ENCODE assay signal across 8 cellular contexts in genomic region chr11:86301742-86302091, GRCh38. TPM values are rescaled to one million over a fixed set of nuclear protein-coding genes. Genes with fewer than 3 reads are reported as not detected.
DNase-seq lines count a peak whose midpoint lies in the region; ATAC-seq, FAIRE-seq and TF ChIP-seq lines count a peak whose summit lies in the region.

No MANE protein-coding gene starts in this region.

- peak; percentile 6 for ATAC-seq in HG02981 (IDR thresholded peaks at IDR 0.05; ENCODE audit: unreplicated experiment)
- no peak for ATAC-seq in K562
- ATAC-seq in GM21381 (IDR thresholded peaks at IDR 0.05; ENCODE audit: unreplicated experiment): no peak

- H2AFZ ChIP-seq in K562 (ENCODE audit: low read depth, low read length): peak overlapping the region; percentile 98

- no peaks in the 10 kb centered on the region for H3K27me3 Mint-ChIP-seq in neural crest cell (ENCODE audit: low read depth)

- no peaks in the 10 kb centered on the region for H4K20me1 ChIP-seq in DOHH2 (ENCODE audit: control insufficient read depth, insufficient read depth, low read depth, low read length)
- H4K20me1 ChIP-seq in K562 (replicated peaks; ENCODE audit: control insufficient read depth, insufficient read depth, low read length): no peaks in the 10 kb centered on the region

- in situ Hi-C loops in K562 (cut with MboI): no loop called here

- WGBS in K562 (ENCODE audit: insufficient coverage, low coverage, missing lambda C conversion rate): 0% methylated on average over 6 of the region's 6 CpGs

- H3K79me2 ChIP-seq in DOHH2 (ENCODE audit: control insufficient read depth, low read length) (peaks cover 43% of the 10 kb centered on the region), K562 (ENCODE audit: control insufficient read depth, insufficient read depth, low read length) (peaks cover 28% of the 10 kb centered on the region)

- FAIRE-seq in K562 (lab: Jason Lieb, UNC): no peak

- POLR2A ChIA-PET in K562 (lab: Yijun Ruan, JAX): interaction anchor here (0.5 to 1.2 kb wide), 2 partner anchors 9 to 1284 kb away, joined by 4 to 5 read pairs; no protein-coding TSS in a partner anchor

- H3K36me3 ChIP-seq in DOHH2 (ENCODE audit: control insufficient read depth, low read length): peaks cover 20% of the 10 kb centered on the region
- H3K36me3 ChIP-seq in K562 (ENCODE audit: control insufficient read depth, insufficient read depth, low read length): peaks cover 10% of the 10 kb centered on the region; the same call in 1 of the 3 replicates

- H3K4me2 ChIP-seq in DOHH2 (ENCODE audit: low read length): peak overlapping the region; percentile 73
- peak overlapping the region; percentile 90 for H3K4me2 ChIP-seq in K562 (ENCODE audit: insufficient read depth, low read length)

- peak overlapping the region; percentile 99 for H3K4me3 Mint-ChIP-seq in neural crest cell

- peak overlapping the region; percentile 98 for H3K27ac Mint-ChIP-seq in neural crest cell (ENCODE audit: unreplicated experiment)

- H3F3A ChIP-seq in DOHH2 (ENCODE audit: control insufficient read depth, insufficient read depth): no peaks in the 10 kb centered on the region

- no peaks in the 10 kb centered on the region for H3K9me3 Mint-ChIP-seq in neural crest cell

- H3K27me3 ChIP-seq in DOHH2 (ENCODE audit: control insufficient read depth, low read length) (no peaks in the 10 kb centered on the region), K562 (ENCODE audit: control insufficient read depth in 2 of 2, insufficient read depth in 2 of 2, low read length in 2 of 2) (no peaks in the 10 kb centered on the region)

- H3K9ac ChIP-seq in K562 (ENCODE audit: insufficient read depth in 1 of 2, low read depth in 2 of 2, low read length in 2 of 2): peak overlapping the region in 1 of 2 experiments; percentile 85; a peak in 3 of 4 replicates

- peaks cover 32% of the 10 kb centered on the region for H3K4me1 Mint-ChIP-seq in neural crest cell

- H3K36me3 Mint-ChIP-seq in neural crest cell (ENCODE audit: low read depth): peaks cover 12% of the 10 kb centered on the region

- no peak for TF ChIP-seq RAD21 in K562 (CRISPR knock-in tag; conservative IDR thresholded peaks at IDR 0.05 in 1 of 2, IDR thresholded peaks at IDR 0.05 in 1 of 2)

- H3K9me1 ChIP-seq in K562 (ENCODE audit: control insufficient read depth, insufficient read depth, low read length): no peaks in the 10 kb centered on the region

- no peak for TF ChIP-seq CTCF in DOHH2 (IDR thresholded peaks at IDR 0.05; ENCODE audit: low read depth, low read length, poor library complexity, severe bottlenecking)
- TF ChIP-seq CTCF in K562 (IDR thresholded peaks at IDR 0.05 in 2 of 3, conservative IDR thresholded peaks at IDR 0.05 in 1 of 3; ENCODE audit: insufficient read depth in 2 of 3, low read depth in 1 of 3, low read length in 3 of 3): no peak
- no peak for TF ChIP-seq CTCF in neural crest cell (conservative IDR thresholded peaks at IDR 0.05)

- TF ChIP-seq POLR2A in K562 (conservative IDR thresholded peaks at IDR 0.05): no peak

- TF ChIP-seq EP300 in K562 (IDR thresholded peaks at IDR 0.05; ENCODE audit: low read length): no peak

- intact Hi-C loops in K562 (cut with micrococcal nuclease): no loop called here

- no peak for DNase-seq in K562 (ENCODE audit: extremely low read depth in 1 of 4, low spot score in 3 of 4)
- no peak for DNase-seq in neural crest cell (ENCODE audit: low read depth, low spot score)
- DNase-seq in NCI-H1105 treated with DMSO at 0.1 percent for 48 hours (lab: John Stamatoyannopoulos, UW): no peak
- DNase-seq in NCI-H1436 (lab: John Stamatoyannopoulos, UW): no peak
- no peak for DNase-seq in MV-4-11 (lab: John Stamatoyannopoulos, UW)

- CTCF ChIA-PET in K562 (lab: Yijun Ruan, JAX; ENCODE audit: low intra/inter-chr PET ratio): no interaction called here

- no peaks in the 10 kb centered on the region for H3K9me2 ChIP-seq in DOHH2 (replicated peaks; ENCODE audit: control insufficient read depth, low read length)

- peaks cover 20% of the 10 kb centered on the region for H3K4me1 ChIP-seq in DOHH2 (ENCODE audit: control insufficient read depth, low read length)
- H3K4me1 ChIP-seq in K562 (replicated peaks in 1 of 2; ENCODE audit: control insufficient read depth in 2 of 2, insufficient read depth in 2 of 2, low read length in 2 of 2): no peaks in the 10 kb centered on the region; a peak in 1 of 5 replicates

- H3K9me3 ChIP-seq in DOHH2 (ENCODE audit: control insufficient read depth, insufficient read depth, low read length) (no peaks in the 10 kb centered on the region), K562 (replicated peaks; ENCODE audit: control insufficient read depth, insufficient read depth, low read depth, low read length) (no peaks in the 10 kb centered on the region)

- H3K27ac ChIP-seq in DOHH2 (ENCODE audit: low read depth, low read length): no peak overlapping the region
- H3K27ac ChIP-seq in K562 (ENCODE audit: extremely low read depth, low read depth, low read length): no peak overlapping the region

- BruUV-seq in K562 (replicated peaks; lab: Mats Ljungman, UMichigan): no TSS peak

- H3K4me3 ChIP-seq in DOHH2 (ENCODE audit: low read length) (peak overlapping the region; percentile 93), K562 (peak overlapping the region; percentile 79)

TF ChIP-seq in K562, 482 proteins besides CTCF, POLR2A, EP300 and RAD21 (continues in another document):
- no peak for TF ChIP-seq SAFB (IDR thresholded peaks at IDR 0.05; ENCODE audit: borderline replicate concordance, low read depth, low read length)
- no peak for TF ChIP-seq HINFP (tag; conservative IDR thresholded peaks at IDR 0.05; ENCODE audit: low read depth)
- no peak for TF ChIP-seq NR2F6 (CRISPR knock-in tag; IDR thresholded peaks at IDR 0.05)
- no peak for TF ChIP-seq NR2C2 (CRISPR knock-in tag; IDR thresholded peaks at IDR 0.05)
- TF ChIP-seq NR2C2 (tag; IDR thresholded peaks at IDR 0.05): peak; percentile 96; the same call in 1 of the 2 replicates
- TF ChIP-seq BRF2 (IDR thresholded peaks at IDR 0.05; ENCODE audit: borderline replicate concordance, insufficient read depth, insufficient read length): no peak

RNA-seq across cellular contexts. Expression of gene HIKESHI, which starts 0.3 kb away (rescaled TPM):
- total RNA-seq in K562 (2011; cell fraction: chromatin; rRNA removed; ENCODE audit: low replicate concordance): 35.6 and 59.4 TPM in 2 replicates
- total RNA-seq in K562 (2011; cell fraction: nucleolus; rRNA removed): 24.7 and 28.0 TPM in 2 replicates
- 38.5 and 43.4 TPM in 2 replicates for total RNA-seq in K562 (2011; cell fraction: nucleoplasm; rRNA removed)
- total RNA-seq in K562 (2014; rRNA removed) (33.2 and 41.6 TPM in 2 replicates), K562 (2014; rRNA removed; fragmentation: Illumina TruSeq; extraction: Trizol) (56.9 and 62.7 TPM in 2 replicates), K562 (2015; rRNA removed; fragmentation: Illumina TruSeq; extraction: Trizol) (50.6 and 58.5 TPM in 2 replicates), K562 (2021) (44.5 and 50.3 TPM in 2 replicates), neural crest cell (52.6 and 56.7 TPM in 2 replicates)
- polyA plus RNA-seq in K562 (2011; rRNA removed) (151 and 179 TPM in 2 replicates), K562 (2014; fragmentation: Illumina TruSeq; extraction: Trizol) (54.2 and 55.5 TPM in 2 replicates), K562 (2014; fragmentation: Nextera tagmentation; extraction: Ambion mirVana) (100 to 1,000 TPM; 183 to 196 TPM), K562 (2014; rRNA removed) (55.0 and 66.1 TPM in 2 replicates)
- polyA plus RNA-seq in K562 (2011; cell fraction: cytosol; rRNA removed): 66.9 and 70.7 TPM in 2 replicates
- 126 and 221 TPM in 2 replicates for polyA plus RNA-seq in K562 (2011; cell fraction: nucleus; rRNA removed)
- 55.3 and 62.5 TPM in 2 replicates for polyA plus RNA-seq in K562 (2012)
- 58.4 and 60.5 TPM in 2 replicates for polyA minus RNA-seq in K562 (2011; rRNA and poly(A)+ RNA removed)
- polyA minus RNA-seq in K562 (2011; cell fraction: cytosol; rRNA and poly(A)+ RNA removed): 18.7 and 21.0 TPM in 2 replicates
- polyA minus RNA-seq in K562 (2011; cell fraction: nucleus; rRNA and poly(A)+ RNA removed): 15.2 and 25.2 TPM in 2 replicates

RNA-seq across cellular contexts. Expression of gene EED, which starts 57.2 kb away (rescaled TPM):
- 50.8 and 171 TPM in 2 replicates for total RNA-seq in K562 (2011; cell fraction: chromatin; rRNA removed; ENCODE audit: low replicate concordance)
- 21.7 and 26.6 TPM in 2 replicates for total RNA-seq in K562 (2011; cell fraction: nucleolus; rRNA removed)
- 72.6 and 106 TPM in 2 replicates for total RNA-seq in K562 (2011; cell fraction: nucleoplasm; rRNA removed)
- 33.0 and 34.4 TPM in 2 replicates for total RNA-seq in K562 (2014; rRNA removed)
- 57.1 and 62.6 TPM in 2 replicates for total RNA-seq in K562 (2014; rRNA removed; fragmentation: Illumina TruSeq; extraction: Trizol)
- 51.5 and 55.1 TPM in 2 replicates for total RNA-seq in K562 (2015; rRNA removed; fragmentation: Illumina TruSeq; extraction: Trizol)
- 47.4 and 47.8 TPM in 2 replicates for total RNA-seq in K562 (2021)
- 61.6 and 99.5 TPM in 2 replicates for polyA plus RNA-seq in K562 (2011; rRNA removed)
- polyA plus RNA-seq in K562 (2011; cell fraction: cytosol; rRNA removed): 16.1 and 24.9 TPM in 2 replicates
- polyA plus RNA-seq in K562 (2011; cell fraction: nucleus; rRNA removed): 39.1 and 51.7 TPM in 2 replicates
- polyA plus RNA-seq in K562 (2012): 32.5 and 74.9 TPM in 2 replicates
- polyA plus RNA-seq in K562 (2014; fragmentation: Illumina TruSeq; extraction: Trizol): 41.9 and 43.1 TPM in 2 replicates
- 100 to 1,000 TPM; 108 to 110 TPM for polyA plus RNA-seq in K562 (2014; fragmentation: Nextera tagmentation; extraction: Ambion mirVana)
- 47.3 and 48.0 TPM in 2 replicates for polyA plus RNA-seq in K562 (2014; rRNA removed)
- 67.8 and 85.7 TPM in 2 replicates for polyA minus RNA-seq in K562 (2011; rRNA and poly(A)+ RNA removed)
- polyA minus RNA-seq in K562 (2011; cell fraction: cytosol; rRNA and poly(A)+ RNA removed): 20.5 and 31.8 TPM in 2 replicates
- polyA minus RNA-seq in K562 (2011; cell fraction: nucleus; rRNA and poly(A)+ RNA removed): 45.6 and 53.3 TPM in 2 replicates
- total RNA-seq in neural crest cell: 39.2 and 41.8 TPM in 2 replicates
